Comparison of ENCODE assay signal across 9 cellular contexts in the genomic region with DNA sequence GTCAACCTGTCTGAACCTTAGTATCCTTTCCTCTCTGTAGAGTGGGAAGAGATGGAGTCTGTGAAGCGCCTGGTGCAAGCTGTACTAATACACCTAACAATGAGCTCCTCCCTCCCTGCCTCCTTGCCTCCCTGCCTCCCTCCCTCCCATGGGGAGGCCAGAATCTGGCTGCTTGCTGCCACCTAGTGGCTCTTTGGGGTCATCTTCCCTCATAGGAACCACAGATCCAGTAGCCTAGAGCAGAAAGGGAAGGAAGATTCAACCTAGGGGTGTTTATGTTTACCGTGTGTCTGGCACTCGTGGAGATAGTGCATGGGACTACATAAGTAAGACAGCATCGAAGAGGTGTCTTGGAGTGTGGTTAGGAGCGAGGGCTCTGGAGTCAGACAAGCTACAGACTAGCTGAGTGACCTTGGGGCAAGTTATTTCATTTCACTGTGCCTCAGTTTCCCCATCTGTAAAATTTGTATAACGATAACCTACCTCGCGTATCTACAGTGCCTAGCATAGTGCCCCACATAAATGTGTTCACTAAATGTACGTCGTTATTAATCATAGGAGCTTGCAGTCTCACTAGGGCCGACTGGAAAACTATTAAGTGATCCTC. TPM values are rescaled to one million over a fixed set of nuclear protein-coding genes. Genes with fewer than 3 reads are reported as not detected.
A peak's percentile ranks its signal among the peaks of the same experiment; 100 is the strongest.
DNase-seq lines count a peak whose midpoint lies in the region; ATAC-seq, FAIRE-seq and TF ChIP-seq lines count a peak whose summit lies in the region.
"Had no signal": no experiment of that assay in that cellular context is flagged by ENCODE, and none has a peak within 500 bp of the region (broad histone marks: within the 10 kb centered on the region; RNA-seq: fewer than 3 reads in every experiment).

No MANE protein-coding gene starts in this region.

- H3K36me3 ChIP-seq in K562 (ENCODE audit: control insufficient read depth, insufficient read depth, low read length), result peaks cover 39% of the 10 kb centered on the region; the same call in 1 of the 3 replicates

- no peaks in the 10 kb centered on the region for H3K9me1 ChIP-seq in K562 (ENCODE audit: control insufficient read depth, insufficient read depth, low read length)

- H3K9me3 ChIP-seq in T-helper 17 cell (ENCODE audit: control insufficient read depth, low read length, poor library complexity, severe bottlenecking) (no peaks in the 10 kb centered on the region), K562 (replicated peaks; ENCODE audit: control insufficient read depth, insufficient read depth, low read depth, low read length) (no peaks in the 10 kb centered on the region)

- no peak overlapping the region for H3K4me3 Mint-ChIP-seq in T-helper 17 cell

- BruUV-seq in K562 (replicated peaks; lab: Mats Ljungman, UMichigan), result no TSS peak

- peak; percentile 63 to 74 (median 71) for TF ChIP-seq CTCF in K562 (IDR thresholded peaks at IDR 0.05 in 2 of 3, conservative IDR thresholded peaks at IDR 0.05 in 1 of 3; ENCODE audit: insufficient read depth in 2 of 3, low read depth in 1 of 3, low read length in 3 of 3)

- H2AFZ ChIP-seq in K562 (ENCODE audit: low read depth, low read length), result no peak overlapping the region

- H3K4me1 Mint-ChIP-seq in T-helper 17 cell, result peaks cover 2% of the 10 kb centered on the region

- in situ Hi-C loops in K562 (cut with MboI), result no loop called here

- TF ChIP-seq RAD21 in K562 (CRISPR knock-in tag; conservative IDR thresholded peaks at IDR 0.05 in 1 of 2, IDR thresholded peaks at IDR 0.05 in 1 of 2), result peak; percentile 27 to 46; a peak in 3 of 4 replicates

- POLR2A ChIA-PET in K562 (lab: Yijun Ruan, JAX), result no interaction called here

- H3K27me3 ChIP-seq in K562 (ENCODE audit: control insufficient read depth in 2 of 2, insufficient read depth in 2 of 2, low read length in 2 of 2), result no peaks in the 10 kb centered on the region

- no peak for TF ChIP-seq EP300 in K562 (IDR thresholded peaks at IDR 0.05; ENCODE audit: low read length)

- 51% methylated on average over 8 of the region's 11 CpGs for WGBS in K562 (ENCODE audit: insufficient coverage, low coverage, missing lambda C conversion rate)

- peaks cover 5% of the 10 kb centered on the region; the same call in 1 of the 2 replicates for H4K20me1 ChIP-seq in K562 (replicated peaks; ENCODE audit: control insufficient read depth, insufficient read depth, low read length)

- H3K4me2 ChIP-seq in K562 (ENCODE audit: insufficient read depth, low read length), result no peak overlapping the region

- H3K27me3 Mint-ChIP-seq in T-helper 17 cell, result peaks cover 45% of the 10 kb centered on the region

- no peaks in the 10 kb centered on the region for H3K36me3 Mint-ChIP-seq in T-helper 17 cell (ENCODE audit: low read depth)

- H3K27ac ChIP-seq in K562 (ENCODE audit: extremely low read depth, low read depth, low read length), result no peak overlapping the region

- H3K27ac Mint-ChIP-seq in T-helper 17 cell, result no peak overlapping the region

- peak; percentile 89 for DNase-seq in COLO829 (ENCODE audit: low spot score)
- peak; percentile 78 for DNase-seq in NCI-H146 (lab: John Stamatoyannopoulos, UW)
- DNase-seq in T-helper 17 cell, result peak in 1 of 3 donors; percentile 21
- peak; percentile 78 to 85 (median 78) for DNase-seq in K562 (ENCODE audit: extremely low read depth in 1 of 4, low spot score in 3 of 4)
- DNase-seq in iPS DF 4.7 (ENCODE audit: extremely low read depth, low spot score), result peak; percentile 66
- DNase-seq in stimulated activated CD4-positive, alpha-beta T cell treated with anti-CD3 and anti-CD28 coated beads, Interleukin-12 subunit alpha, Interleukin-12 subunit beta, amount 100 ng/mL, for 24 hours (ENCODE audit: low read depth in 2 of 2), result peak; percentile 13 to 48

- TF ChIP-seq POLR2A in K562 (conservative IDR thresholded peaks at IDR 0.05), result no peak

- intact Hi-C loops in K562 (cut with micrococcal nuclease), result loop anchor here (1.0 kb wide), 2 partner anchors 188 to 195 kb away; no protein-coding TSS in a partner anchor

- H3K4me1 ChIP-seq in K562 (replicated peaks in 1 of 2; ENCODE audit: control insufficient read depth in 2 of 2, insufficient read depth in 2 of 2, low read length in 2 of 2), result peaks cover 0 to 8% of the 10 kb centered on the region in 2 experiments; a peak in 2 of 5 replicates

- no peak overlapping the region for H3K9ac ChIP-seq in K562 (ENCODE audit: insufficient read depth in 1 of 2, low read depth in 2 of 2, low read length in 2 of 2)

- no peak overlapping the region for H3K4me3 ChIP-seq in K562

- ATAC-seq in GM21723 (IDR thresholded peaks at IDR 0.05; ENCODE audit: unreplicated experiment) (peak; percentile 88), T-helper 17 cell (peak; percentile 80), K562 (peak; percentile 99), HG03571 (IDR thresholded peaks at IDR 0.05; ENCODE audit: unreplicated experiment) (no peak)

- peak; percentile 90 for FAIRE-seq in K562 (lab: Jason Lieb, UNC)
- FAIRE-seq: TTC549 had no signal

- no peaks in the 10 kb centered on the region for H3K79me2 ChIP-seq in K562 (ENCODE audit: control insufficient read depth, insufficient read depth, low read length)

- CTCF ChIA-PET in K562 (lab: Yijun Ruan, JAX; ENCODE audit: low intra/inter-chr PET ratio), result interaction anchor here (0.7 to 1.1 kb wide), 2 partner anchors 149 to 256 kb away, joined by 3 to 5 read pairs; no protein-coding TSS in a partner anchor

TF ChIP-seq in K562, 482 proteins besides CTCF, POLR2A, EP300 and RAD21 (continues in another document):
- TF ChIP-seq, protein P1, sequence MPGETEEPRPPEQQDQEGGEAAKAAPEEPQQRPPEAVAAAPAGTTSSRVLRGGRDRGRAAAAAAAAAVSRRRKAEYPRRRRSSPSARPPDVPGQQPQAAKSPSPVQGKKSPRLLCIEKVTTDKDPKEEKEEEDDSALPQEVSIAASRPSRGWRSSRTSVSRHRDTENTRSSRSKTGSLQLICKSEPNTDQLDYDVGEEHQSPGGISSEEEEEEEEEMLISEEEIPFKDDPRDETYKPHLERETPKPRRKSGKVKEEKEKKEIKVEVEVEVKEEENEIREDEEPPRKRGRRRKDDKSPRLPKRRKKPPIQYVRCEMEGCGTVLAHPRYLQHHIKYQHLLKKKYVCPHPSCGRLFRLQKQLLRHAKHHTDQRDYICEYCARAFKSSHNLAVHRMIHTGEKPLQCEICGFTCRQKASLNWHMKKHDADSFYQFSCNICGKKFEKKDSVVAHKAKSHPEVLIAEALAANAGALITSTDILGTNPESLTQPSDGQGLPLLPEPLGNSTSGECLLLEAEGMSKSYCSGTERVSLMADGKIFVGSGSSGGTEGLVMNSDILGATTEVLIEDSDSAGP (CRISPR knock-in tag; IDR thresholded peaks at IDR 0.05), result no peak
- TF ChIP-seq, protein P2, sequence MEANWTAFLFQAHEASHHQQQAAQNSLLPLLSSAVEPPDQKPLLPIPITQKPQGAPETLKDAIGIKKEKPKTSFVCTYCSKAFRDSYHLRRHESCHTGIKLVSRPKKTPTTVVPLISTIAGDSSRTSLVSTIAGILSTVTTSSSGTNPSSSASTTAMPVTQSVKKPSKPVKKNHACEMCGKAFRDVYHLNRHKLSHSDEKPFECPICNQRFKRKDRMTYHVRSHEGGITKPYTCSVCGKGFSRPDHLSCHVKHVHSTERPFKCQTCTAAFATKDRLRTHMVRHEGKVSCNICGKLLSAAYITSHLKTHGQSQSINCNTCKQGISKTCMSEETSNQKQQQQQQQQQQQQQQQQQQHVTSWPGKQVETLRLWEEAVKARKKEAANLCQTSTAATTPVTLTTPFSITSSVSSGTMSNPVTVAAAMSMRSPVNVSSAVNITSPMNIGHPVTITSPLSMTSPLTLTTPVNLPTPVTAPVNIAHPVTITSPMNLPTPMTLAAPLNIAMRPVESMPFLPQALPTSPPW (CRISPR knock-in tag; IDR thresholded peaks at IDR 0.05), result peak; percentile 77
- TF ChIP-seq ZNF124 (CRISPR knock-in tag; IDR thresholded peaks at IDR 0.05) (no peak), RBM25 (IDR thresholded peaks at IDR 0.05; ENCODE audit: low read depth, low read length, severe bottlenecking) (peak; percentile 43), ZNF165 (CRISPR knock-in tag; IDR thresholded peaks at IDR 0.05; ENCODE audit: borderline replicate concordance) (no peak), RCOR1 (IDR thresholded peaks at IDR 0.05; ENCODE audit: borderline replicate concordance in 1 of 2, low read depth in 2 of 2, low read length in 2 of 2) (0 out of 4 replicates have a peak, but pooled peaks of 1 of the 2 experiments have one; percentile 14), NR2C2 (CRISPR knock-in tag; IDR thresholded peaks at IDR 0.05) (no peak), NR2C2 (tag; IDR thresholded peaks at IDR 0.05) (no peak), SMC3 (conservative IDR thresholded peaks at IDR 0.05; ENCODE audit: insufficient read depth, low read depth, low read length) (peak; percentile 46; the same call in 1 of the 2 replicates)

RNA-seq across cellular contexts. Expression of a gene that starts 35.5 kb away (rescaled TPM):
- total RNA-seq in T-helper 17 cell, result 10 to 100 TPM in 1 of 2 donors, 1 to 10 TPM in 1; 1.4 to 24.2 TPM
- 6.5 and 12.5 TPM in 2 replicates for total RNA-seq in K562 (2011; cell fraction: chromatin; rRNA removed; ENCODE audit: low replicate concordance)
- 3.6 and 4.2 TPM in 2 replicates for total RNA-seq in K562 (2011; cell fraction: nucleolus; rRNA removed)
- total RNA-seq in K562 (2011; cell fraction: nucleoplasm; rRNA removed), result 8.4 and 8.6 TPM in 2 replicates
- total RNA-seq in K562 (2014; rRNA removed), result 0.23 and 0.65 TPM in 2 replicates
- total RNA-seq in K562 (2014; rRNA removed; fragmentation: Illumina TruSeq; extraction: Trizol), result 0.19 and 0.55 TPM in 2 replicates
- 0.26 and 0.33 TPM in 2 replicates for total RNA-seq in K562 (2015; rRNA removed; fragmentation: Illumina TruSeq; extraction: Trizol)
- total RNA-seq in K562 (2021), result 0.60 and 0.94 TPM in 2 replicates
- polyA plus RNA-seq in K562 (2011; rRNA removed), result 1.4 and 2.1 TPM in 2 replicates
- polyA plus RNA-seq in K562 (2011; cell fraction: cytosol; rRNA removed), result 1.2 and 1.7 TPM in 2 replicates
- 2.7 and 3.5 TPM in 2 replicates for polyA plus RNA-seq in K562 (2011; cell fraction: nucleus; rRNA removed)
- 0.90 and 2.6 TPM in 2 replicates for polyA plus RNA-seq in K562 (2012)
- 0.47 and 0.76 TPM in 2 replicates for polyA plus RNA-seq in K562 (2014; fragmentation: Illumina TruSeq; extraction: Trizol)
- polyA plus RNA-seq in K562 (2014; fragmentation: Nextera tagmentation; extraction: Ambion mirVana), result not detected
- 0.58 and 0.60 TPM in 2 replicates for polyA plus RNA-seq in K562 (2014; rRNA removed)
- polyA minus RNA-seq in K562 (2011; rRNA and poly(A)+ RNA removed), result 0.70 and 1.9 TPM in 2 replicates
- polyA minus RNA-seq in K562 (2011; cell fraction: cytosol; rRNA and poly(A)+ RNA removed), result 0.57 and 1.7 TPM in 2 replicates
- polyA minus RNA-seq in K562 (2011; cell fraction: nucleus; rRNA and poly(A)+ RNA removed), result 1.1 and 1.4 TPM in 2 replicates
